Comparison of ENCODE assay signal across 1 cellular context in the genomic region with DNA sequence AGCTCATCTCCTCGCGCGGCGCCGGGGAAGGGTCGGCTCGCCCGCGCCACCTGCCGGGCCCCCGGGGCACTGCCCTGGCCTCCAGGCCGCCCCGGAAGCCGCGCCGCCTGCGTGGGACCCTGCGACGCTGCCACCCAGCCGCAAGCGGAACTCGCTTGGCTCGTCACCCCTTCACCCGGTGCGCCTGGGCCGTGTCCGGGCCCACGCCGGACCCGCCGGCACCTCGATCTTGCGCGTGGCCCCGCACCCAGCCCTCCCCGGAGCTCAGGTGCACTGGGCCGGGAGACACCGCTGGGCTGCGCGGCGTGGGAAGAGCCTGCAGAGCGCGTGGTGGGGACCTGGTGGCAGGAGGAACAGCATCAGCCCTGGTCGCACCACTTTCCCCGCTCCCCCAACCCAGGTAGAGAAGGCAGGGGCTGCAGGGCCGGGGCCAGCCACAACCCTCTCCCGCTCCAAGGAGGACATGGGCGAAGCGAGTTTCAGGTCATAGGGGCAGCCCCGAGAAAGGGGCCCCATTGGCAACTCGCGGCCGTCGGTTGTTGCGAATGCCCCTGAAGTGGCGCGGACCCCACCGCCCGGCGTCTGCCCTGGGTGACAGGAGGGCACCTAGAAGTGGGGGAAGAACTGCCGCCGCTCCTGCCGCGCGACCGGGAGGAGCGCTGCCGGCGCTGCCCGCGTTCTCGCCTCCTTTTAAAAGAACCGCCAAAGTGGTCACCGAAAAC.
TF ChIP-seq lines count a peak whose summit lies in the region.

No MANE protein-coding gene starts in this region.

TF ChIP-seq in HepG2, 621 proteins besides CTCF, POLR2A, EP300 and RAD21 (continued from another document and continues in another):
- TF ChIP-seq ZXDC (CRISPR knock-in tag; IDR thresholded peaks at IDR 0.05) (no peak), CREB3 (CRISPR knock-in tag; IDR thresholded peaks at IDR 0.05) (no peak), ZNF629 (CRISPR knock-in tag; conservative IDR thresholded peaks at IDR 0.05) (no peak), RCOR2 (CRISPR knock-in tag; IDR thresholded peaks at IDR 0.05) (no peak), FOXK2 (IDR thresholded peaks at IDR 0.05) (no peak), KLF15 (CRISPR knock-in tag; IDR thresholded peaks at IDR 0.05; ENCODE audit: borderline replicate concordance) (peak; percentile 49; the same call in 1 of the 2 replicates), ZEB1 (IDR thresholded peaks at IDR 0.05; ENCODE audit: insufficient replicate concordance, low read depth) (no peak), ZNF121 (CRISPR knock-in tag; IDR thresholded peaks at IDR 0.05) (0 out of 2 replicates have a peak, but pooled peaks have one; percentile 18), HHEX (CRISPR knock-in tag; IDR thresholded peaks at IDR 0.05) (no peak), NFAT5 (CRISPR knock-in tag; IDR thresholded peaks at IDR 0.05) (peak; percentile 60; the same call in 1 of the 2 replicates), ZNF569 (CRISPR knock-in tag; IDR thresholded peaks at IDR 0.05; ENCODE audit: borderline replicate concordance) (0 out of 2 replicates have a peak, but pooled peaks have one; percentile 76), NBN (conservative IDR thresholded peaks at IDR 0.05) (no peak), NCOR1 (IDR thresholded peaks at IDR 0.05; ENCODE audit: borderline replicate concordance, low read length) (no peak), CEBPB (IDR thresholded peaks at IDR 0.05; ENCODE audit: borderline replicate concordance, low read depth, low read length) (no peak), ZNF432 (CRISPR knock-in tag; IDR thresholded peaks at IDR 0.05; ENCODE audit: borderline replicate concordance) (no peak), ZNF329 (CRISPR knock-in tag; IDR thresholded peaks at IDR 0.05; ENCODE audit: low read depth) (peak; percentile 86), ZNF3 (CRISPR knock-in tag; IDR thresholded peaks at IDR 0.05) (no peak), ZNF101 (CRISPR knock-in tag; IDR thresholded peaks at IDR 0.05; ENCODE audit: borderline replicate concordance, low read depth) (peak; percentile 57; the same call in 1 of the 2 replicates), MAZ (IDR thresholded peaks at IDR 0.05; ENCODE audit: borderline replicate concordance, low read depth, low read length) (no peak; the same call in 1 of the 2 replicates), MAZ (CRISPR knock-in tag; IDR thresholded peaks at IDR 0.05; ENCODE audit: low read depth) (peak; percentile 43; the same call in 1 of the 2 replicates), SMARCC2 (IDR thresholded peaks at IDR 0.05) (no peak), CAMTA2 (CRISPR knock-in tag; IDR thresholded peaks at IDR 0.05; ENCODE audit: borderline replicate concordance) (peak; percentile 95), CREBL2 (CRISPR knock-in tag; IDR thresholded peaks at IDR 0.05; ENCODE audit: borderline replicate concordance) (peak; percentile 71; the same call in 1 of the 2 replicates), YY1 (IDR thresholded peaks at IDR 0.05; ENCODE audit: insufficient read depth, insufficient replicate concordance, low read depth, low read length) (peak; percentile 80), HMGA1 (CRISPR knock-in tag; conservative IDR thresholded peaks at IDR 0.05) (no peak), ZNF614 (CRISPR knock-in tag; IDR thresholded peaks at IDR 0.05; ENCODE audit: borderline replicate concordance) (0 out of 2 replicates have a peak, but pooled peaks have one; percentile 13), SPEN (CRISPR knock-in tag; IDR thresholded peaks at IDR 0.05; ENCODE audit: low read depth) (peak; percentile 73), U2AF2 (IDR thresholded peaks at IDR 0.05; ENCODE audit: low read depth, low read length) (no peak), ZNF883 (CRISPR knock-in tag; IDR thresholded peaks at IDR 0.05; ENCODE audit: not compliant biosample characterization) (peak; percentile 92), ZNF543 (CRISPR knock-in tag; IDR thresholded peaks at IDR 0.05) (0 out of 2 replicates have a peak, but pooled peaks have one; percentile 23), ZNF33B (CRISPR knock-in tag; IDR thresholded peaks at IDR 0.05) (no peak), AGO2 (optimal IDR thresholded peaks at IDR 0.05; ENCODE audit: low read depth, low read length) (peak; percentile 96)
- TF ChIP-seq, protein P1, sequence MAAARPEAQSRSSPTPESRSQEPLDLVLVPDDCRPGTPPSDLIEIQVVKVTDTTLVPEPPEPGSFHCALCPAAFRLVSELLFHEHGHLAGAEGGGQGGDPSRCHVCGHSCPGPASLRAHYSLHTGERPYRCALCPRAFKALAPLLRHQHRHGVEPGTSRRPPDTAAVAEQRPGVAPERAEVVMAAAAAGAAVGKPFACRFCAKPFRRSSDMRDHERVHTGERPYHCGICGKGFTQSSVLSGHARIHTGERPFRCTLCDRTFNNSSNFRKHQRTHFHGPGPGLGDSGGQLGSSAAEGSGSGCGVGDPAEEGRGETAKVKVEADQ (CRISPR knock-in tag; IDR thresholded peaks at IDR 0.05; ENCODE audit: borderline replicate concordance) = peak; percentile 48; the same call in 1 of the 2 replicates
- TF ChIP-seq, protein P2, sequence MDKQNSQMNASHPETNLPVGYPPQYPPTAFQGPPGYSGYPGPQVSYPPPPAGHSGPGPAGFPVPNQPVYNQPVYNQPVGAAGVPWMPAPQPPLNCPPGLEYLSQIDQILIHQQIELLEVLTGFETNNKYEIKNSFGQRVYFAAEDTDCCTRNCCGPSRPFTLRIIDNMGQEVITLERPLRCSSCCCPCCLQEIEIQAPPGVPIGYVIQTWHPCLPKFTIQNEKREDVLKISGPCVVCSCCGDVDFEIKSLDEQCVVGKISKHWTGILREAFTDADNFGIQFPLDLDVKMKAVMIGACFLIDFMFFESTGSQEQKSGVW (CRISPR knock-in tag; IDR thresholded peaks at IDR 0.05; ENCODE audit: borderline replicate concordance) = no peak
- TF ChIP-seq, protein P3, sequence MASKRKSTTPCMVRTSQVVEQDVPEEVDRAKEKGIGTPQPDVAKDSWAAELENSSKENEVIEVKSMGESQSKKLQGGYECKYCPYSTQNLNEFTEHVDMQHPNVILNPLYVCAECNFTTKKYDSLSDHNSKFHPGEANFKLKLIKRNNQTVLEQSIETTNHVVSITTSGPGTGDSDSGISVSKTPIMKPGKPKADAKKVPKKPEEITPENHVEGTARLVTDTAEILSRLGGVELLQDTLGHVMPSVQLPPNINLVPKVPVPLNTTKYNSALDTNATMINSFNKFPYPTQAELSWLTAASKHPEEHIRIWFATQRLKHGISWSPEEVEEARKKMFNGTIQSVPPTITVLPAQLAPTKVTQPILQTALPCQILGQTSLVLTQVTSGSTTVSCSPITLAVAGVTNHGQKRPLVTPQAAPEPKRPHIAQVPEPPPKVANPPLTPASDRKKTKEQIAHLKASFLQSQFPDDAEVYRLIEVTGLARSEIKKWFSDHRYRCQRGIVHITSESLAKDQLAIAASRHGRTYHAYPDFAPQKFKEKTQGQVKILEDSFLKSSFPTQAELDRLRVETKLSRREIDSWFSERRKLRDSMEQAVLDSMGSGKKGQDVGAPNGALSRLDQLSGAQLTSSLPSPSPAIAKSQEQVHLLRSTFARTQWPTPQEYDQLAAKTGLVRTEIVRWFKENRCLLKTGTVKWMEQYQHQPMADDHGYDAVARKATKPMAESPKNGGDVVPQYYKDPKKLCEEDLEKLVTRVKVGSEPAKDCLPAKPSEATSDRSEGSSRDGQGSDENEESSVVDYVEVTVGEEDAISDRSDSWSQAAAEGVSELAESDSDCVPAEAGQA (IDR thresholded peaks at IDR 0.05; ENCODE audit: low read depth) = peak; percentile 73; the same call in 1 of the 2 replicates
- TF ChIP-seq, protein P3 (CRISPR knock-in tag; IDR thresholded peaks at IDR 0.05; ENCODE audit: borderline replicate concordance) = no peak; the same call in 1 of the 2 replicates
- TF ChIP-seq, protein P4, sequence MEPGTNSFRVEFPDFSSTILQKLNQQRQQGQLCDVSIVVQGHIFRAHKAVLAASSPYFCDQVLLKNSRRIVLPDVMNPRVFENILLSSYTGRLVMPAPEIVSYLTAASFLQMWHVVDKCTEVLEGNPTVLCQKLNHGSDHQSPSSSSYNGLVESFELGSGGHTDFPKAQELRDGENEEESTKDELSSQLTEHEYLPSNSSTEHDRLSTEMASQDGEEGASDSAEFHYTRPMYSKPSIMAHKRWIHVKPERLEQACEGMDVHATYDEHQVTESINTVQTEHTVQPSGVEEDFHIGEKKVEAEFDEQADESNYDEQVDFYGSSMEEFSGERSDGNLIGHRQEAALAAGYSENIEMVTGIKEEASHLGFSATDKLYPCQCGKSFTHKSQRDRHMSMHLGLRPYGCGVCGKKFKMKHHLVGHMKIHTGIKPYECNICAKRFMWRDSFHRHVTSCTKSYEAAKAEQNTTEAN (CRISPR knock-in tag; conservative IDR thresholded peaks at IDR 0.05) = peak; percentile 78
